In genomic region chr16:89060207-89060794, GRCh38 we compare ENCODE assay signal across 1 cellular context.
TF ChIP-seq lines count a peak whose summit lies in the region.

No MANE protein-coding gene starts in this region.

TF ChIP-seq in GM12878, 131 proteins besides CTCF, POLR2A, EP300 and RAD21 (continued from another document):
- TF ChIP-seq SMC3 (IDR thresholded peaks at IDR 0.05; ENCODE audit: borderline replicate concordance, low read length) (peak; percentile 16; the same call in 1 of the 2 replicates), CREM (IDR thresholded peaks at IDR 0.05; ENCODE audit: low read depth) (peak; percentile 98), BCL3 (IDR thresholded peaks at IDR 0.05; ENCODE audit: borderline replicate concordance, insufficient read depth, low read depth, low read length, poor library complexity, severe bottlenecking) (no peak), ZNF592 (IDR thresholded peaks at IDR 0.05) (peak; percentile 85; the same call in 1 of the 2 replicates), POU2F2 (IDR thresholded peaks at IDR 0.05; ENCODE audit: borderline replicate concordance, low read depth, low read length) (peak; percentile 68; the same call in 1 of the 3 replicates), SIN3A (IDR thresholded peaks at IDR 0.05; ENCODE audit: low read depth, low read length) (no peak), BHLHE40 (IDR thresholded peaks at IDR 0.05; ENCODE audit: borderline replicate concordance in 1 of 2, low read depth in 2 of 2, low read length in 1 of 2) (peak; percentile 54 to 57; a peak in 2 of 4 replicates), BCL11A (IDR thresholded peaks at IDR 0.05; ENCODE audit: low read depth, low read length) (peak; percentile 25; the same call in 1 of the 2 replicates), SMAD5 (IDR thresholded peaks at IDR 0.05; ENCODE audit: low read depth) (no peak), E2F4 (IDR thresholded peaks at IDR 0.05; ENCODE audit: low read depth, low read length) (no peak), TAF1 (IDR thresholded peaks at IDR 0.05; ENCODE audit: borderline replicate concordance, low read depth, low read length) (0 out of 2 replicates have a peak, but pooled peaks have one; percentile 28), ZBTB4 (CRISPR knock-in tag; IDR thresholded peaks at IDR 0.05) (no peak), RUNX3 (IDR thresholded peaks at IDR 0.05; ENCODE audit: low read length) (peak; percentile 74), ATF7 (IDR thresholded peaks at IDR 0.05; ENCODE audit: low read depth) (peak; percentile 71), YBX1 (IDR thresholded peaks at IDR 0.05) (no peak), SP1 (IDR thresholded peaks at IDR 0.05; ENCODE audit: low read depth, low read length) (peak; percentile 65), RELB (IDR thresholded peaks at IDR 0.05; ENCODE audit: low read depth) (peak; percentile 91), CREB1 (IDR thresholded peaks at IDR 0.05; ENCODE audit: low read depth) (peak; percentile 98), ATF3 (IDR thresholded peaks at IDR 0.05; ENCODE audit: borderline replicate concordance, extremely low read depth, low read depth, low read length) (peak; percentile 28; the same call in 1 of the 2 replicates), ZNF217 (IDR thresholded peaks at IDR 0.05) (peak; percentile 32; the same call in 1 of the 2 replicates), PBX3 (IDR thresholded peaks at IDR 0.05; ENCODE audit: insufficient replicate concordance, low read depth, low read length) (peak; percentile 76)
TF ChIP-seq in GM12878: peak in this region for 43.
